9 cellular contexts compared by ENCODE assay signal in genomic region chr6:47134476-47135189, GRCh38.
DNase-seq lines count a peak whose midpoint lies in the region; ATAC-seq, FAIRE-seq and TF ChIP-seq lines count a peak whose summit lies in the region.
"Had no signal": no experiment of that assay in that cellular context is flagged by ENCODE, and none has a peak within 500 bp of the region (broad histone marks: within the 10 kb centered on the region; RNA-seq: fewer than 3 reads in every experiment).

No MANE protein-coding gene starts in this region.

- no peaks in the 10 kb centered on the region for H3K27me3 Mint-ChIP-seq in activated CD4-positive, alpha-beta memory T cell treated with anti-CD3 and anti-CD28 coated beads, Interleukin-2, amount 10 ng/mL, durations not matched to agents 7 days and 5 days
- H3K27me3 Mint-ChIP-seq: naive B cell had no signal

- H3K27me3 ChIP-seq in bronchial epithelial cell (ENCODE audit: control insufficient read depth, insufficient read depth, low read length): no peaks in the 10 kb centered on the region

- ATAC-seq in GM21367 (IDR thresholded peaks at IDR 0.05; ENCODE audit: unreplicated experiment) (no peak), HG03442 (IDR thresholded peaks at IDR 0.05; ENCODE audit: unreplicated experiment) (no peak), HG03457 (IDR thresholded peaks at IDR 0.05; ENCODE audit: unreplicated experiment) (no peak)

- no peak overlapping the region for H3K27ac Mint-ChIP-seq in activated CD4-positive, alpha-beta memory T cell treated with anti-CD3 and anti-CD28 coated beads, Interleukin-2, amount 10 ng/mL, durations not matched to agents 7 days and 5 days

- H3K4me1 Mint-ChIP-seq in activated CD4-positive, alpha-beta memory T cell treated with anti-CD3 and anti-CD28 coated beads, Interleukin-2, amount 10 ng/mL, durations not matched to agents 7 days and 5 days: no peaks in the 10 kb centered on the region

- DNase-seq in GM03348 (ENCODE audit: low spot score): peak; percentile 55
- peak; percentile 91 for DNase-seq in NCI-H226
- DNase-seq in bronchial epithelial cell (ENCODE audit: low read depth): peak; percentile 99
- peak; percentile 32 for DNase-seq in middle frontal gyrus (ENCODE audit: extremely low spot score, low spot score)
- DNase-seq in activated CD4-positive, alpha-beta memory T cell treated with anti-CD3 and anti-CD28 coated beads, Interleukin-2, amount 10 ng/mL, durations not matched to agents 7 days and 5 days: no peak
- DNase-seq: naive B cell had no signal

- CTCF ChIA-PET in activated CD4-positive, alpha-beta memory T cell treated with anti-CD3 and anti-CD28 coated beads, Interleukin-2, amount 10 ng/mL, durations not matched to agents 7 days and 5 days (lab: Charles Lee): interaction anchor here (0.7 kb wide), 1 partner anchor 942 kb away, joined by 3 read pairs; no protein-coding TSS in a partner anchor

- peak; percentile 66 for FAIRE-seq in bronchial epithelial cell (lab: Jason Lieb, UNC)

- no peak overlapping the region for H3K4me3 Mint-ChIP-seq in activated CD4-positive, alpha-beta memory T cell treated with anti-CD3 and anti-CD28 coated beads, Interleukin-2, amount 10 ng/mL, durations not matched to agents 7 days and 5 days

- H3K9me3 Mint-ChIP-seq in activated CD4-positive, alpha-beta memory T cell treated with anti-CD3 and anti-CD28 coated beads, Interleukin-2, amount 10 ng/mL, durations not matched to agents 7 days and 5 days: no peaks in the 10 kb centered on the region
- H3K9me3 Mint-ChIP-seq: naive B cell had no signal

- no peak overlapping the region for H3K4me3 ChIP-seq in bronchial epithelial cell (ENCODE audit: low read depth, low read length)

- POLR2A ChIA-PET in activated CD4-positive, alpha-beta memory T cell treated with anti-CD3 and anti-CD28 coated beads, Interleukin-2, amount 10 ng/mL, durations not matched to agents 7 days and 5 days (lab: Charles Lee): no interaction called here

- H3K36me3 ChIP-seq in bronchial epithelial cell (ENCODE audit: control insufficient read depth, insufficient read depth, low read length): no peaks in the 10 kb centered on the region

- H3K36me3 Mint-ChIP-seq in activated CD4-positive, alpha-beta memory T cell treated with anti-CD3 and anti-CD28 coated beads, Interleukin-2, amount 10 ng/mL, durations not matched to agents 7 days and 5 days (ENCODE audit: low read depth): no peaks in the 10 kb centered on the region
- H3K36me3 Mint-ChIP-seq: naive B cell had no signal

- TF ChIP-seq CTCF in bronchial epithelial cell (IDR thresholded peaks at IDR 0.05; ENCODE audit: insufficient read depth, low read length, severe bottlenecking): no peak
